1 cellular context compared by ENCODE assay signal in the genomic region with DNA sequence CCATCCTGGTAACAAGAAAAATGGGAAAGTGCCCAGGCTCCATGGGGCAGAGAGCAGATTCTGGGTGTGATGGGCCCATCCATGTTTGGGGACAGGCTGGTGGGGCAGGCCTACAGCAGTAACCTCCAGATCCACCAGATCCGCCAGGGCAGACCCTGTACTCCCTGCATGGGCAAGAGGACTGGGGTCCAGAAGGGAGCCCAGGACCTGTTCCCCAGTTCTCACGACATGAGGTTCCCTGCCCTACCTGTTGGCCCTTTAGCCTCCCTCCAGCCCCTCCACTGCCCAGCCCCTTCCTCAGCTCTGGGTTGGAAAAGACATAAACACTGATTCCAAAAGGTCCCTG.
TF ChIP-seq lines count a peak whose summit lies in the region.

No MANE protein-coding gene starts in this region.

TF ChIP-seq in IMR-90, 13 proteins besides CTCF, POLR2A, EP300 and RAD21:
- no peak for TF ChIP-seq CEBPB (IDR thresholded peaks at IDR 0.05; ENCODE audit: low read depth, low read length)
- no peak for TF ChIP-seq MAZ (IDR thresholded peaks at IDR 0.05; ENCODE audit: borderline replicate concordance, low read depth, low read length)
- no peak for TF ChIP-seq RFX5 (IDR thresholded peaks at IDR 0.05; ENCODE audit: low read depth, low read length)
- TF ChIP-seq, protein P1, sequence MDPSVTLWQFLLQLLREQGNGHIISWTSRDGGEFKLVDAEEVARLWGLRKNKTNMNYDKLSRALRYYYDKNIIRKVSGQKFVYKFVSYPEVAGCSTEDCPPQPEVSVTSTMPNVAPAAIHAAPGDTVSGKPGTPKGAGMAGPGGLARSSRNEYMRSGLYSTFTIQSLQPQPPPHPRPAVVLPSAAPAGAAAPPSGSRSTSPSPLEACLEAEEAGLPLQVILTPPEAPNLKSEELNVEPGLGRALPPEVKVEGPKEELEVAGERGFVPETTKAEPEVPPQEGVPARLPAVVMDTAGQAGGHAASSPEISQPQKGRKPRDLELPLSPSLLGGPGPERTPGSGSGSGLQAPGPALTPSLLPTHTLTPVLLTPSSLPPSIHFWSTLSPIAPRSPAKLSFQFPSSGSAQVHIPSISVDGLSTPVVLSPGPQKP (IDR thresholded peaks at IDR 0.05; ENCODE audit: borderline replicate concordance, low read depth, low read length), result no peak
- no peak for TF ChIP-seq NFE2L2 (IDR thresholded peaks at IDR 0.05; ENCODE audit: low read depth, low read length)
- no peak for TF ChIP-seq SMC3 (IDR thresholded peaks at IDR 0.05; ENCODE audit: low read depth, low read length)
- TF ChIP-seq CHD1 (IDR thresholded peaks at IDR 0.05; ENCODE audit: low read depth, low read length), result no peak
- TF ChIP-seq MXI1 (IDR thresholded peaks at IDR 0.05; ENCODE audit: borderline replicate concordance, low read depth, low read length), result no peak
- TF ChIP-seq, protein P2, sequence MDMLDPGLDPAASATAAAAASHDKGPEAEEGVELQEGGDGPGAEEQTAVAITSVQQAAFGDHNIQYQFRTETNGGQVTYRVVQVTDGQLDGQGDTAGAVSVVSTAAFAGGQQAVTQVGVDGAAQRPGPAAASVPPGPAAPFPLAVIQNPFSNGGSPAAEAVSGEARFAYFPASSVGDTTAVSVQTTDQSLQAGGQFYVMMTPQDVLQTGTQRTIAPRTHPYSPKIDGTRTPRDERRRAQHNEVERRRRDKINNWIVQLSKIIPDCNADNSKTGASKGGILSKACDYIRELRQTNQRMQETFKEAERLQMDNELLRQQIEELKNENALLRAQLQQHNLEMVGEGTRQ (IDR thresholded peaks at IDR 0.05; ENCODE audit: low read depth, low read length), result no peak
- no peak for TF ChIP-seq FOS (IDR thresholded peaks at IDR 0.05; ENCODE audit: low read depth, low read length)
- TF ChIP-seq BHLHE40 (IDR thresholded peaks at IDR 0.05; ENCODE audit: low read depth, low read length), result no peak
- no peak for TF ChIP-seq MAFK (IDR thresholded peaks at IDR 0.05; ENCODE audit: low read depth, low read length)
- TF ChIP-seq RCOR1 (IDR thresholded peaks at IDR 0.05; ENCODE audit: insufficient replicate concordance, low read length), result no peak
